Comparison of ENCODE assay signal across 7 cellular contexts in genomic region chr14:67532606-67532997, GRCh38. TPM values are rescaled to one million over a fixed set of nuclear protein-coding genes. Genes with fewer than 3 reads are reported as not detected.
DNase-seq lines count a peak whose midpoint lies in the region; ATAC-seq, FAIRE-seq and TF ChIP-seq lines count a peak whose summit lies in the region.

No MANE protein-coding gene starts in this region.

- DNase-seq in activated naive CD8-positive, alpha-beta T cell treated with anti-CD3 and anti-CD28 coated beads, Interleukin-2, amount 50 U/mL, for 24 hours, result no peak
- DNase-seq in kidney (no peak), NCI-H526 treated with DMSO at 0.1 percent for 48 hours (lab: John Stamatoyannopoulos, UW) (no peak)

- H3K27me3 Mint-ChIP-seq in activated naive CD8-positive, alpha-beta T cell treated with anti-CD3 and anti-CD28 coated beads, Interleukin-2, amount 50 U/mL, for 24 hours, result peaks cover 35% of the 10 kb centered on the region

- no peak for FAIRE-seq in kidney (lab: Jason Lieb, UNC)

- H3K27me3 ChIP-seq in HUES64 (ENCODE audit: insufficient read depth, low read length) (peaks cover 9% of the 10 kb centered on the region; the same call in 1 of the 2 replicates), subcutaneous abdominal adipose tissue (ENCODE audit: control insufficient read depth in 5 of 5, insufficient read depth in 4 of 5, low read length in 5 of 5) (no peaks in the 10 kb centered on the region)

- H3K4me3 Mint-ChIP-seq in activated naive CD8-positive, alpha-beta T cell treated with anti-CD3 and anti-CD28 coated beads, Interleukin-2, amount 50 U/mL, for 24 hours, result peak overlapping the region; percentile 64

- no peak for TF ChIP-seq CTCF in kidney (IDR thresholded peaks at IDR 0.05; ENCODE audit: borderline replicate concordance, extremely low read depth, insufficient read depth)

- H3K27ac Mint-ChIP-seq in activated naive CD8-positive, alpha-beta T cell treated with anti-CD3 and anti-CD28 coated beads, Interleukin-2, amount 50 U/mL, for 24 hours, result no peak overlapping the region

- H3K9me3 Mint-ChIP-seq in activated naive CD8-positive, alpha-beta T cell treated with anti-CD3 and anti-CD28 coated beads, Interleukin-2, amount 50 U/mL, for 24 hours, result no peaks in the 10 kb centered on the region

- 22% methylated on average over 23 of the region's 23 CpGs for WGBS in HUES64

- H3K27ac ChIP-seq in HUES64 (ENCODE audit: low read depth, low read length) (peak overlapping the region; percentile 3; the same call in 1 of the 2 replicates), kidney (ENCODE audit: low read depth in 2 of 2, low read length in 2 of 2) (peak overlapping the region in 1 of 2 donors; percentile 53), subcutaneous abdominal adipose tissue (ENCODE audit: low read depth, low read length) (peak overlapping the region; percentile 50)

- H3K36me3 Mint-ChIP-seq in activated naive CD8-positive, alpha-beta T cell treated with anti-CD3 and anti-CD28 coated beads, Interleukin-2, amount 50 U/mL, for 24 hours (ENCODE audit: low read depth), result no peaks in the 10 kb centered on the region

- H3K4me1 ChIP-seq in HUES64 (ENCODE audit: insufficient read depth, low read length) (peaks cover 3% of the 10 kb centered on the region), kidney (ENCODE audit: control insufficient read depth in 1 of 2, insufficient read depth in 1 of 2, low read depth in 1 of 2, low read length in 2 of 2) (peaks cover 0 to 2% of the 10 kb centered on the region in 2 donors), subcutaneous abdominal adipose tissue (ENCODE audit: control insufficient read depth in 5 of 5, insufficient read depth in 5 of 5, low read length in 5 of 5) (peaks cover 0 to 15% (median 13%) of the 10 kb centered on the region in 5 donors)

- H3K4me1 Mint-ChIP-seq in activated naive CD8-positive, alpha-beta T cell treated with anti-CD3 and anti-CD28 coated beads, Interleukin-2, amount 50 U/mL, for 24 hours, result peaks cover 3% of the 10 kb centered on the region

- H3K4me3 ChIP-seq in HUES64 (ENCODE audit: low read length) (peak overlapping the region; percentile 82), kidney (ENCODE audit: low read length in 2 of 2) (peak overlapping the region; percentile 66 to 67), subcutaneous abdominal adipose tissue (ENCODE audit: low read depth in 1 of 5, low read length in 5 of 5) (peak overlapping the region; percentile 67 to 78 (median 70))

- H3K36me3 ChIP-seq in HUES64 (ENCODE audit: insufficient read depth, low read length) (no peaks in the 10 kb centered on the region), kidney (ENCODE audit: control insufficient read depth in 1 of 2, insufficient read depth in 2 of 2, low read length in 2 of 2) (no peaks in the 10 kb centered on the region), subcutaneous abdominal adipose tissue (ENCODE audit: control insufficient read depth in 5 of 5, insufficient read depth in 5 of 5, low read length in 5 of 5) (no peaks in the 10 kb centered on the region)

- intact Hi-C loops in kidney (cut with DNase I), result no loop called here

- H3K9me3 ChIP-seq in HUES64 (ENCODE audit: insufficient read depth, low read depth, low read length) (no peaks in the 10 kb centered on the region), kidney (ENCODE audit: control insufficient read depth in 1 of 2, low read length in 2 of 2) (no peaks in the 10 kb centered on the region), subcutaneous abdominal adipose tissue (ENCODE audit: control insufficient read depth in 5 of 5, low read length in 5 of 5) (no peaks in the 10 kb centered on the region)

- ATAC-seq in activated naive CD8-positive, alpha-beta T cell treated with anti-CD3 and anti-CD28 coated beads, Interleukin-2, amount 50 U/mL, for 24 hours, result no peak
- no peak for ATAC-seq in GM21447 (IDR thresholded peaks at IDR 0.05; ENCODE audit: unreplicated experiment)
- no peak for ATAC-seq in HG03521 (IDR thresholded peaks at IDR 0.05; ENCODE audit: unreplicated experiment)

- peak overlapping the region; percentile 86 for H3K9ac ChIP-seq in HUES64 (ENCODE audit: low read depth, low read length)
- peak overlapping the region in 1 of 2 donors; percentile 64 for H3K9ac ChIP-seq in kidney (ENCODE audit: low read length in 2 of 2)
- H3K9ac ChIP-seq in subcutaneous abdominal adipose tissue (ENCODE audit: low read length in 5 of 5), result peak overlapping the region in 4 of 5 donors; percentile 61 to 79 (median 63)

RNA-seq across cellular contexts. Expression of gene PLEKHH1, which starts 0.5 kb away (rescaled TPM):
- polyA plus RNA-seq in HUES64 (2013, experiment 1 of 2), result 10.4 TPM
- 13.3 TPM for polyA plus RNA-seq in HUES64 (2013, experiment 2 of 2)
- 26.2 TPM for total RNA-seq in kidney
- 9.1 TPM for polyA plus RNA-seq in kidney (ENCODE audit: insufficient read depth, low read depth, low replicate concordance)

RNA-seq across cellular contexts. Expression of gene TMEM229B, which starts 44.1 kb away (rescaled TPM):
- polyA plus RNA-seq in HUES64 (2013, experiment 1 of 2), result 0.50 TPM
- polyA plus RNA-seq in HUES64 (2013, experiment 2 of 2), result 0.25 TPM
- 7.8 TPM for total RNA-seq in kidney
- 3.1 TPM for polyA plus RNA-seq in kidney (ENCODE audit: insufficient read depth, low read depth, low replicate concordance)
